ENCODE assay signal across 26 cellular contexts in genomic region chr16:65136656-65137055, GRCh38. TPM values are rescaled to one million over a fixed set of nuclear protein-coding genes. Genes with fewer than 3 reads are reported as not detected.
"Had no signal": no experiment of that assay in that cellular context is flagged by ENCODE, and none has a peak within 500 bp of the region (broad histone marks: within the 10 kb centered on the region; RNA-seq: fewer than 3 reads in every experiment).

No MANE protein-coding gene starts in this region.

- H3K9ac ChIP-seq: neural progenitor cell, parathyroid adenoma had no signal

- H3K27ac ChIP-seq: left lung, lower lobe of right lung, neural progenitor cell, neutrophil, parathyroid adenoma, right atrium auricular region, right lobe of liver, skin epidermis, suprapubic skin, thoracic aorta, tibial artery, upper lobe of right lung had no signal

- DNase-seq: hypothalamus; immature natural killer cell; kidney; left colon; left lung; lower lobe of right lung; mammary epithelial cell; mesenchymal stem cell; naive thymus-derived CD8-positive, alpha-beta T cell; occipital lobe; right lobe of liver; stimulated activated CD4-positive, alpha-beta T cell treated with anti-CD3 and anti-CD28 coated beads, Interleukin-12 subunit alpha, Interleukin-12 subunit beta, amount 100 ng/mL, for 4 hours; stimulated activated CD4-positive, alpha-beta T cell treated with anti-CD3 and anti-CD28 coated beads, Interleukin-15, amount 100 ng/mL, for 24 hours; stimulated activated CD4-positive, alpha-beta T cell treated with anti-CD3 and anti-CD28 coated beads, Interleukin-2, amount 100 ng/mL, for 24 hours; stimulated activated CD4-positive, alpha-beta T cell treated with anti-CD3 and anti-CD28 coated beads, Interleukin-4, amount 100 ng/mL, for 1 hour; stimulated activated naive B cell treated with anti-CD40 and anti-IgM and Interleukin-4, amounts not matched to agents 10 μg/mL and 1 μg/mL and 100 μg/mL, for 72 hours; tibial artery; trophoblast cell; upper lobe of right lung had no signal

- H3K79me2 ChIP-seq: parathyroid adenoma had no signal

- H3K9me3 ChIP-seq: left lung, lower lobe of right lung, neutrophil, right atrium auricular region, right lobe of liver, suprapubic skin, thoracic aorta, tibial artery, upper lobe of right lung had no signal

- H3K27me3 ChIP-seq: left lung, neural progenitor cell, neutrophil, right atrium auricular region, right lobe of liver, suprapubic skin, tibial artery, upper lobe of right lung had no signal

- H3K36me3 ChIP-seq: left lung, lower lobe of right lung, neural progenitor cell, neutrophil, right atrium auricular region, right lobe of liver, suprapubic skin, thoracic aorta, tibial artery, upper lobe of right lung had no signal

- H3K4me3 ChIP-seq: left lung, lower lobe of right lung, neural progenitor cell, right atrium auricular region, right lobe of liver, skin epidermis, suprapubic skin, thoracic aorta, tibial artery, upper lobe of right lung had no signal

- H3K4me2 ChIP-seq: neural progenitor cell had no signal

- H2AFZ ChIP-seq: neural progenitor cell, parathyroid adenoma had no signal

RNA-seq across cellular contexts. Expression of gene CDH11, which starts 14.8 kb away (rescaled TPM):
- total RNA-seq: naive thymus-derived CD8-positive, alpha-beta T cell had no signal
- polyA plus RNA-seq: immature natural killer cell; naive thymus-derived CD8-positive, alpha-beta T cell had no signal
